ENCODE assay signal across 19 cellular contexts in genomic region chr15:89615135-89615534, GRCh38. TPM values are rescaled to one million over a fixed set of nuclear protein-coding genes. Genes with fewer than 3 reads are reported as not detected.
DNase-seq lines count a peak whose midpoint lies in the region; ATAC-seq and TF ChIP-seq lines count a peak whose summit lies in the region.
"Had no signal": no experiment of that assay in that cellular context is flagged by ENCODE, and none has a peak within 500 bp of the region (broad histone marks: within the 10 kb centered on the region; RNA-seq: fewer than 3 reads in every experiment).

No MANE protein-coding gene starts in this region.

- CTCF ChIA-PET in activated CD8-positive, alpha-beta T cell treated with anti-CD3 and anti-CD28 coated beads, Interleukin-2, amount 10 ng/mL, durations not matched to agents 7 days and 5 days (lab: Charles Lee) = interaction anchor here (0.7 to 0.9 kb wide), 2 partner anchors 26 to 45 kb away, joined by 3 read pairs; no protein-coding TSS in a partner anchor

- H3K9me3 ChIP-seq in BE2C (no peaks in the 10 kb centered on the region), right lobe of liver (no peaks in the 10 kb centered on the region)

- no peaks in the 10 kb centered on the region for H3K27me3 ChIP-seq in BE2C
- H3K27me3 ChIP-seq in right lobe of liver = no peaks in the 10 kb centered on the region
- H3K27me3 ChIP-seq: BLaER1 had no signal

- H3K4me1 ChIP-seq in BE2C (peaks cover 5% of the 10 kb centered on the region), right lobe of liver (peaks cover 0 to 6% (median 0%) of the 10 kb centered on the region in 4 donors)
- H3K4me1 ChIP-seq: BLaER1 had no signal

- TF ChIP-seq CTCF in BE2C (IDR thresholded peaks at IDR 0.05; ENCODE audit: low read depth, low read length) (no peak), right lobe of liver (IDR thresholded peaks at IDR 0.05) (no peak), CD14-positive monocyte (IDR thresholded peaks at IDR 0.05) (no peak)

- TF ChIP-seq POLR2A in right lobe of liver (IDR thresholded peaks at IDR 0.05) = no peak

- H3K36me3 Mint-ChIP-seq in CD14-positive monocyte = peaks cover 65 to 95% of the 10 kb centered on the region in 2 donors
- H3K36me3 Mint-ChIP-seq in activated CD8-positive, alpha-beta T cell treated with anti-CD3 and anti-CD28 coated beads, Interleukin-2, amount 10 ng/mL, durations not matched to agents 7 days and 5 days (ENCODE audit: low read depth) = peaks cover 78% of the 10 kb centered on the region

- H3K4me3 ChIP-seq in BE2C (ENCODE audit: low read depth, low read length) (no peak overlapping the region), right lobe of liver (no peak overlapping the region)
- H3K4me3 ChIP-seq: BLaER1, GM12878, GM23248 had no signal

- peak overlapping the region in 1 of 7 donors; percentile 37 for H3K27ac Mint-ChIP-seq in CD14-positive monocyte
- H3K27ac Mint-ChIP-seq in activated CD8-positive, alpha-beta T cell treated with anti-CD3 and anti-CD28 coated beads, Interleukin-2, amount 10 ng/mL, durations not matched to agents 7 days and 5 days = no peak overlapping the region
- H3K27ac Mint-ChIP-seq: CD4-positive, alpha-beta T cell; CD8-positive, alpha-beta memory T cell had no signal

- no peak overlapping the region for H3K4me3 Mint-ChIP-seq in CD14-positive monocyte
- no peak overlapping the region for H3K4me3 Mint-ChIP-seq in activated CD8-positive, alpha-beta T cell treated with anti-CD3 and anti-CD28 coated beads, Interleukin-2, amount 10 ng/mL, durations not matched to agents 7 days and 5 days
- H3K4me3 Mint-ChIP-seq: CD4-positive, alpha-beta T cell; CD8-positive, alpha-beta memory T cell had no signal

- intact Hi-C loops in right lobe of liver (cut with DNase I) = no loop called here
- intact Hi-C loops in CD14-positive monocyte (cut with micrococcal nuclease) = no loop called here

- ATAC-seq in esophagus mucosa = peak; percentile 48
- ATAC-seq in right lobe of liver = peak; percentile 60 to 86 (median 74)
- no peak for ATAC-seq in HG02870 (IDR thresholded peaks at IDR 0.05; ENCODE audit: unreplicated experiment)
- no peak for ATAC-seq in activated CD8-positive, alpha-beta T cell treated with anti-CD3 and anti-CD28 coated beads, Interleukin-2, amount 10 ng/mL, durations not matched to agents 7 days and 5 days
- ATAC-seq: GM12878 had no signal

- POLR2A ChIA-PET in activated CD8-positive, alpha-beta T cell treated with anti-CD3 and anti-CD28 coated beads, Interleukin-2, amount 10 ng/mL, durations not matched to agents 7 days and 5 days (lab: Charles Lee) = no interaction called here

- H3K36me3 ChIP-seq in BE2C (peaks cover 86% of the 10 kb centered on the region), right lobe of liver (no peaks in the 10 kb centered on the region)

- DNase-seq in BE2C (peak; percentile 32), NCI-H69 (lab: John Stamatoyannopoulos, UW) (peak; percentile 4), right lobe of liver (no peak), CD14-positive monocyte (ENCODE audit: low spot score) (no peak)
- DNase-seq in activated CD8-positive, alpha-beta T cell treated with anti-CD3 and anti-CD28 coated beads, Interleukin-2, amount 10 ng/mL, durations not matched to agents 7 days and 5 days = no peak
- DNase-seq: CD4-positive, alpha-beta T cell; CD8-positive, alpha-beta memory T cell; DMS 273 treated with DMSO at 0.1 percent for 48 hours; DMS79; EL; GDM1; GM23248; H7; HCEC 1CT had no signal

- WGBS in right lobe of liver (ENCODE audit: insufficient coverage, low coverage, low lambda C conversion rate, missing lambda C conversion rate) = 33% methylated on average over 1 of the region's 1 CpG

- peaks cover 13 to 22% (median 19%) of the 10 kb centered on the region in 7 donors for H3K9me3 Mint-ChIP-seq in CD14-positive monocyte
- peaks cover 8% of the 10 kb centered on the region for H3K9me3 Mint-ChIP-seq in activated CD8-positive, alpha-beta T cell treated with anti-CD3 and anti-CD28 coated beads, Interleukin-2, amount 10 ng/mL, durations not matched to agents 7 days and 5 days (ENCODE audit: insufficient read depth)

- H3K27ac ChIP-seq in right lobe of liver = no peak overlapping the region
- H3K27ac ChIP-seq: BLaER1, C4-2B, GM23248 had no signal

- no peaks in the 10 kb centered on the region for H3K4me1 Mint-ChIP-seq in CD14-positive monocyte
- peaks cover 2% of the 10 kb centered on the region for H3K4me1 Mint-ChIP-seq in activated CD8-positive, alpha-beta T cell treated with anti-CD3 and anti-CD28 coated beads, Interleukin-2, amount 10 ng/mL, durations not matched to agents 7 days and 5 days (ENCODE audit: low read depth)
- H3K4me1 Mint-ChIP-seq: CD8-positive, alpha-beta memory T cell had no signal

- H3K27me3 Mint-ChIP-seq in CD14-positive monocyte (ENCODE audit: low read depth in 3 of 3) = peaks cover 0 to 2% (median 0%) of the 10 kb centered on the region in 3 donors
- H3K27me3 Mint-ChIP-seq in activated CD8-positive, alpha-beta T cell treated with anti-CD3 and anti-CD28 coated beads, Interleukin-2, amount 10 ng/mL, durations not matched to agents 7 days and 5 days (ENCODE audit: low read depth) = no peaks in the 10 kb centered on the region
- H3K27me3 Mint-ChIP-seq: CD4-positive, alpha-beta T cell had no signal

RNA-seq across cellular contexts. Expression of gene TICRR, which starts 39.9 kb away (rescaled TPM):
- 4.0 TPM for polyA plus RNA-seq in BE2C (2012; ENCODE audit: insufficient read depth, insufficient read length, low read depth)
- total RNA-seq in esophagus mucosa (17.0 TPM), right lobe of liver (1 to 10 TPM in 1 of 6 experiments, under 1 TPM in 4, not detected in 1; 0.05 to 1.1 (median 0.24) TPM)
- polyA plus RNA-seq in CD14-positive monocyte = not detected
- total RNA-seq in activated CD8-positive, alpha-beta T cell treated with anti-CD3 and anti-CD28 coated beads, Interleukin-2, amount 10 ng/mL, durations not matched to agents 7 days and 5 days = 10 to 100 TPM; 36.5 to 36.9 TPM
- polyA plus RNA-seq: CD8-positive, alpha-beta memory T cell had no signal

RNA-seq across cellular contexts. Expression of gene KIF7, which starts 40.1 kb away (rescaled TPM):
- polyA plus RNA-seq in BE2C (2012; ENCODE audit: insufficient read depth, insufficient read length, low read depth) = 17.4 TPM
- total RNA-seq in esophagus mucosa (0.60 TPM), right lobe of liver (under 1 TPM; 0.34 to 0.92 (median 0.48) TPM)
- polyA plus RNA-seq in CD14-positive monocyte = not detected
- under 1 TPM; 0.21 to 0.37 TPM for total RNA-seq in activated CD8-positive, alpha-beta T cell treated with anti-CD3 and anti-CD28 coated beads, Interleukin-2, amount 10 ng/mL, durations not matched to agents 7 days and 5 days
- polyA plus RNA-seq: CD8-positive, alpha-beta memory T cell had no signal

Comparison
In these comparisons a context has a peak if more than half of its experiments do, and no peak if none do; other contexts are left out.
1. DNase-seq: peak in BE2C (single experiment) and NCI-H69 (single experiment); none in right lobe of liver (0 of 3), CD14-positive monocyte (single experiment) and activated CD8-positive, alpha-beta T cell treated with anti-CD3 and anti-CD28 coated beads, Interleukin-2, amount 10 ng/mL, durations not matched to agents 7 days and 5 days (single experiment).
2. ATAC-seq: peak in esophagus mucosa (single experiment) and right lobe of liver (4 of 4); none in HG02870 (single experiment) and activated CD8-positive, alpha-beta T cell treated with anti-CD3 and anti-CD28 coated beads, Interleukin-2, amount 10 ng/mL, durations not matched to agents 7 days and 5 days (single experiment).